Comparison of ENCODE assay signal across 9 cellular contexts in the genomic region with DNA sequence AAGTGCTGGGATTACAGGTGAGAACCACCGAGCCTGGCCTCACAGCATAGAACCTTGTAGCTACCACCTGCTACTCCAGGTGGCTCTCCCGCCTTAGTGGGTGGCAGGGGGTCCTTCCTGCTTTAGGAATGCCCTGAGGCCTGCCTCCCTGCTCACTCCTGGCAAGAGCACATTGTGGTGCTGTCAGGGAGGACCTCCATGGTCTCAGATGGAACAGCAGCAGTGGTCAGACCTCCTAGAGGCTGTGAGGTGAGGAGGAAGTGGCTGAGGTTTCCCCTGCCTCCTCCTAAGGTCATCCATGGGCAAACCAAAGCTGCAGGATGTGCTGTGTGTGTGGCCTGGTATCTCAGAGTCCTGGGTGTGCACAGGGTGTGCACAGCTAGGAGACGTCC. TPM values are rescaled to one million over a fixed set of nuclear protein-coding genes. Genes with fewer than 3 reads are reported as not detected.
DNase-seq lines count a peak whose midpoint lies in the region; ATAC-seq and TF ChIP-seq lines count a peak whose summit lies in the region.
"Had no signal": no experiment of that assay in that cellular context is flagged by ENCODE, and none has a peak within 500 bp of the region (broad histone marks: within the 10 kb centered on the region; RNA-seq: fewer than 3 reads in every experiment).

No MANE protein-coding gene starts in this region.

- H3K27me3 ChIP-seq in SJCRH30 (no peaks in the 10 kb centered on the region), left ventricle myocardium inferior (ENCODE audit: low read depth) (no peaks in the 10 kb centered on the region)

- DNase-seq in ELR (ENCODE audit: low read depth) = peak; percentile 24
- DNase-seq in SJCRH30 = peak in 1 of 2 experiments; percentile 49
- DNase-seq in left ventricle myocardium inferior = no peak
- peak; percentile 72 for DNase-seq in posterior vena cava (ENCODE audit: low spot score)
- DNase-seq in cerebellar cortex (ENCODE audit: low spot score) = no peak
- no peak for DNase-seq in T-helper 9 cell
- DNase-seq in T-helper 1 cell = no peak
- DNase-seq: Kasumi-1 had no signal

- ATAC-seq in HG03521 (IDR thresholded peaks at IDR 0.05; ENCODE audit: unreplicated experiment) = no peak

- H3K36me3 ChIP-seq in SJCRH30 = no peaks in the 10 kb centered on the region
- H3K36me3 ChIP-seq in left ventricle myocardium inferior = no peaks in the 10 kb centered on the region

- peak overlapping the region; percentile 63 for H3K27ac ChIP-seq in SJCRH30
- peak overlapping the region; percentile 67 for H3K27ac ChIP-seq in left ventricle myocardium inferior (replicated peaks)

- H3K9me3 ChIP-seq in SJCRH30 (replicated peaks) (no peaks in the 10 kb centered on the region), left ventricle myocardium inferior (replicated peaks) (no peaks in the 10 kb centered on the region)

- H3K4me3 ChIP-seq in SJCRH30 (no peak overlapping the region), left ventricle myocardium inferior (peak overlapping the region; percentile 11)

- H3K4me1 ChIP-seq in SJCRH30 = peaks cover 70% of the 10 kb centered on the region
- H3K4me1 ChIP-seq in left ventricle myocardium inferior = peaks cover 100% of the 10 kb centered on the region

- no peak for TF ChIP-seq CTCF in left ventricle myocardium inferior (IDR thresholded peaks at IDR 0.05; ENCODE audit: borderline replicate concordance)

- intact Hi-C loops in left ventricle myocardium inferior (cut with micrococcal nuclease) = no loop called here
- intact Hi-C loops in posterior vena cava (cut with DNase I) = loop anchor here in 1 of 2 donors (10.0 kb wide), 1 partner anchor 45 kb away; no protein-coding TSS in a partner anchor

RNA-seq across cellular contexts. Expression of a gene that starts 6.7 kb away (rescaled TPM):
- 28.9 and 35.1 TPM in 2 replicates for total RNA-seq in SJCRH30 (2014; rRNA removed; shearing (Covaris generic))
- total RNA-seq in left ventricle myocardium inferior (13.1 TPM), posterior vena cava (10 to 100 TPM; 43.6 to 47.0 TPM)

Comparison
In these comparisons a context has a peak if more than half of its experiments do, and no peak if none do; other contexts are left out.
1. DNase-seq: peak in ELR (single experiment) and posterior vena cava (single experiment); none in left ventricle myocardium inferior (single experiment), cerebellar cortex (single experiment), T-helper 9 cell (single experiment) and T-helper 1 cell (0 of 5).